In the genomic region with DNA sequence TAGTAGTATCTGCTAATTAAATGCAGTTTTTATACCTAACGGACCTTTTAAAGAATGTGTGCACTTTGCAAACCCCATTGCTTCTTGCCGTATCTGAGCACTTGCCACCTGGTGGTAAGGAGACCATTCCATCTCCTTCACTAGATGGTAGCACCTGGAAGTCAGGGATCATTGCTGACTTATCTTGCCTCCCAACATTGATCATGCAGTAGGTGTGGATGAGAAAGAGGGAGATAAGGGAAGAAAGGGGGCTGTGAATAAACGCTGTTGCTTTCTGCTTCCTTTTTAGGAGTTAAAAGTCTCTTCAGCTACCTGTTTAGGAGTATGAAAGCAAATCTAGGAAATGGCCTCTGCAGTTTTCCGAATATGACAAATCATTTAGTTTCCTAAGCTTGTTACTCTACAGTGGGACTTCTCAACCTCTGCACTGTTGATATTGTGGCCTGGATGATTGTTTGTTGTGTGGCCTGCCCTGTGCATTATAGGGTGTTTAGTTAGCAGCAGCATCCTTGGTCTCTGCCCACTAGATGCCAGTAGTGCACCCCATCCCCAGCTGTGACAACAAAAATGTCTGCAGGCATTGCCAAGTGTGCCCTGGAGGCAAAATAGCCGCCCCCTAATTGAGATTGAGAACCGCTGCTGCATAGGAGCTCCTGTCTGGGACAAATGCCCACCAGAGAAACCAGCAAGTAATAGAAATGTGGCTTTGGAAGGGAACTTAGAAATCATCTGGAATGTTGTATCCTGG, we compare ENCODE assay signal across 8 cellular contexts. TPM values are rescaled to one million over a fixed set of nuclear protein-coding genes. Genes with fewer than 3 reads are reported as not detected.
DNase-seq lines count a peak whose midpoint lies in the region; ATAC-seq, FAIRE-seq and TF ChIP-seq lines count a peak whose summit lies in the region.

No MANE protein-coding gene starts in this region.

- H3K36me3 Mint-ChIP-seq in astrocyte (ENCODE audit: low read depth, unreplicated experiment) = no peaks in the 10 kb centered on the region

- no peak overlapping the region for H3K27ac Mint-ChIP-seq in astrocyte (ENCODE audit: unreplicated experiment)

- peaks cover 7% of the 10 kb centered on the region for H3K79me2 ChIP-seq in astrocyte (ENCODE audit: insufficient read depth, low read length)

- H2AFZ ChIP-seq in astrocyte (ENCODE audit: low read depth, low read length) = no peak overlapping the region

- in situ Hi-C loops in ACHN (cut with HindIII; ENCODE audit: low pct_ligation_motif_present, low pct_unique_long_range_greater_than_20kb, low sequenced_read_pairs) = no loop called here

- H3K36me3 ChIP-seq in astrocyte (ENCODE audit: insufficient read depth, low read length) (no peaks in the 10 kb centered on the region), suprapubic skin (no peaks in the 10 kb centered on the region)

- H3K4me1 ChIP-seq in astrocyte (ENCODE audit: insufficient read depth, low read length) (no peaks in the 10 kb centered on the region), suprapubic skin (peaks cover 57% of the 10 kb centered on the region)

- no peak overlapping the region for H3K4me3 Mint-ChIP-seq in astrocyte (ENCODE audit: unreplicated experiment)

- TF ChIP-seq CTCF in astrocyte (IDR thresholded peaks at IDR 0.05; ENCODE audit: insufficient read depth, low read depth, low read length) (peak; percentile 26), suprapubic skin (IDR thresholded peaks at IDR 0.05) (no peak)

- H3K4me2 ChIP-seq in astrocyte (ENCODE audit: low read length) = no peak overlapping the region

- no peak overlapping the region for H3K4me3 ChIP-seq in astrocyte (ENCODE audit: insufficient read depth, low read depth, low read length)
- H3K4me3 ChIP-seq in suprapubic skin = no peak overlapping the region

- WGBS in suprapubic skin = 51% methylated on average over 6 of the region's 6 CpGs

- H4K20me1 ChIP-seq in astrocyte (ENCODE audit: insufficient read depth, low read length) = peaks cover 12% of the 10 kb centered on the region

- TF ChIP-seq EP300 in suprapubic skin (IDR thresholded peaks at IDR 0.05) = no peak

- no peaks in the 10 kb centered on the region for H3K9me3 ChIP-seq in astrocyte (ENCODE audit: insufficient read depth, low read depth, low read length)
- no peaks in the 10 kb centered on the region for H3K9me3 ChIP-seq in suprapubic skin

- FAIRE-seq in astrocyte (lab: Jason Lieb, UNC) = no peak

- H3K27me3 ChIP-seq in astrocyte (ENCODE audit: insufficient read depth, low read length) (no peaks in the 10 kb centered on the region), layer of hippocampus (ENCODE audit: control insufficient read depth, insufficient read depth, low read length) (no peaks in the 10 kb centered on the region), suprapubic skin (no peaks in the 10 kb centered on the region)

- H3K27ac ChIP-seq in astrocyte (ENCODE audit: low read depth, low read length) (no peak overlapping the region), layer of hippocampus (ENCODE audit: low read depth, low read length) (peak overlapping the region; percentile 74), suprapubic skin (no peak overlapping the region)

- H3K27me3 Mint-ChIP-seq in astrocyte (ENCODE audit: low read depth, unreplicated experiment) = no peaks in the 10 kb centered on the region

- peak; percentile 1 for DNase-seq in NCI-H146 (lab: John Stamatoyannopoulos, UW)
- no peak for DNase-seq in NCI-H146 treated with DMSO at 0.1 percent for 48 hours (lab: John Stamatoyannopoulos, UW; ENCODE audit: unreplicated experiment)
- DNase-seq in astrocyte (ENCODE audit: low read depth) = no peak
- DNase-seq in suprapubic skin (ENCODE audit: low spot score in 2 of 2) = no peak
- no peak for DNase-seq in ACHN

- ATAC-seq in GM21360 (IDR thresholded peaks at IDR 0.05; ENCODE audit: unreplicated experiment) = peak; percentile 43
- peak; percentile 48 for ATAC-seq in HG03571 (IDR thresholded peaks at IDR 0.05; ENCODE audit: unreplicated experiment)

- no peaks in the 10 kb centered on the region for H3K9me3 Mint-ChIP-seq in astrocyte (ENCODE audit: unreplicated experiment)

- peaks cover 22% of the 10 kb centered on the region for H3K4me1 Mint-ChIP-seq in astrocyte (ENCODE audit: low read depth, unreplicated experiment)

- H3K9ac ChIP-seq in astrocyte (ENCODE audit: low read length) = no peak overlapping the region

- TF ChIP-seq POLR2A in suprapubic skin (IDR thresholded peaks at IDR 0.05) = no peak

RNA-seq across cellular contexts. Expression of a gene that starts 38.8 kb away (rescaled TPM):
- total RNA-seq in astrocyte = 12.4 and 13.6 TPM in 2 replicates
- 10 to 100 TPM; 39.5 to 64.5 (median 46.4) TPM for total RNA-seq in suprapubic skin
